ENCODE assay signal across 7 cellular contexts in the genomic region with DNA sequence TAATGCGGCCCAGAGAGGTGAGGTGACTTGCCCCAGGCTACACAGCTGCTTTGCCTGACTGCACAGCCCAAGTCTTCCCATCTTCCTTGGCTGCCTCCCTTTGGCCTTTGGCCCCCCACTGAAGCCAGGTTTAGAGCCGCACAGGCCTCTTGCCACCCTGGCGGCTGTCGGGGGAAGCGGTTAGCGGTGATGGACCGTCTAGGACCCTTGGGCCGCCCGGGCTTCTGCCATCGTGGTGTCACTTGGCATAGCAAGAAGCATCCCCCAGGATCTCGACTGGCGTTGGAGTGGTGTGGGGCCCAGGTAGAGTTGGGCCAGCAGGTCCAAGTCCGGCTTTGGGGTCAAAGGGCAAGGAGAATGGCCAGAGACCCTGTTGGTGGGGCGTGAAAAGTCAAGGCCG.
"Had no signal": no experiment of that assay in that cellular context is flagged by ENCODE, and none has a peak within 500 bp of the region (broad histone marks: within the 10 kb centered on the region; RNA-seq: fewer than 3 reads in every experiment).

No MANE protein-coding gene starts in this region.

- H3K27ac ChIP-seq: GM23248 had no signal

- H3K9me3 ChIP-seq: HAP-1 had no signal

- H3K36me3 ChIP-seq: HAP-1 had no signal

- FAIRE-seq: HTR-8/SVneo had no signal

- ATAC-seq: HCT116 had no signal

- H3K4me3 ChIP-seq: GM23248, HAP-1 had no signal

- H3K9ac ChIP-seq: GM23248 had no signal

- DNase-seq: GM23248, GOT3, HFFc6, KBM-7 had no signal

- H3K4me1 ChIP-seq: HAP-1 had no signal
